ENCODE assay signal across 18 cellular contexts in the genomic region with DNA sequence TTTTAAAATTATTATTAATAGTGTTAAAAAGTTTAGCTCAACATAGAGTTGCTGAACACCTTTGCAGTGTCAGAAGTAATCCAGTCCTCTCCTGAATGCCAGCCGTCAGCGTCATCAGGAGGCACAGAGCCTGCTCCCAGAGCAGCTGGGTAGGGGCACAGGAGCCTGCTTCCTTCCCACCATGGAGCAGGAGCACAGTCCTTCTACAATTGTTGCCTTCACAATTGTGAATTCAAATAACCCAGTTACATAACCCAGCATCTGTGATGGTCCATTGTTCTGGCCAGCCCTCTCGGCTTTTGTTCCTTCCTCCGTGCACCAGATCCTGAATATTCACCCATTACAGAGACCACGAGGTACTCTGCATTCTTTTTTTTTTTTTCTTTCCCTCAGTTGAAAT.
DNase-seq lines count a peak whose midpoint lies in the region; ATAC-seq and TF ChIP-seq lines count a peak whose summit lies in the region.
"Had no signal": no experiment of that assay in that cellular context is flagged by ENCODE, and none has a peak within 500 bp of the region (broad histone marks: within the 10 kb centered on the region; RNA-seq: fewer than 3 reads in every experiment).

No MANE protein-coding gene starts in this region.

- H3K4me2 ChIP-seq in GM23338, result no peak overlapping the region
- H3K4me2 ChIP-seq: A549, BLaER1, SK-N-SH had no signal

- POLR2A ChIA-PET in RWPE1 (lab: Yijun Ruan, JAX; ENCODE audit: low non-redundant PET), result no interaction called here

- H3K9me2 ChIP-seq in GM23338 (ENCODE audit: insufficient read depth), result peaks cover 24% of the 10 kb centered on the region
- H3K9me2 ChIP-seq: SK-N-SH had no signal

- ATAC-seq in GM23338, result peak; percentile 25; the same call in 2 of the 3 replicates
- no peak for ATAC-seq in GM18867 (IDR thresholded peaks at IDR 0.05; ENCODE audit: unreplicated experiment)
- ATAC-seq: A549; CD8-positive, alpha-beta T cell had no signal

- H3K27ac ChIP-seq in GM23338 (ENCODE audit: low read depth) (0 out of 2 replicates have a peak overlapping the region, but pooled peaks have one; percentile 12), RWPE1 (no peak overlapping the region)
- H3K27ac ChIP-seq: A549, BLaER1, HL-60 had no signal

- peaks cover 22% of the 10 kb centered on the region for H3K4me1 Mint-ChIP-seq in GM23338

- H4K20me1 ChIP-seq in GM23338 (replicated peaks; ENCODE audit: insufficient read depth), result no peaks in the 10 kb centered on the region
- H4K20me1 ChIP-seq: BLaER1 had no signal

- DNase-seq in GM23338 (ENCODE audit: low spot score) (no peak), cerebellum (ENCODE audit: low spot score) (peak; percentile 41), inferior parietal cortex (ENCODE audit: extremely low spot score) (peak; percentile 64), putamen (ENCODE audit: low spot score) (peak; percentile 85), NCI-H2227 (lab: John Stamatoyannopoulos, UW; ENCODE audit: unreplicated experiment) (no peak), RWPE1 (ENCODE audit: low spot score) (no peak)
- no peak for DNase-seq in activated CD4-positive, alpha-beta T cell treated with anti-CD3 and anti-CD28 coated beads for 48 hours
- DNase-seq: CD8-positive, alpha-beta T cell; HFFc6; IMR-90; NCI-H1417 treated with DMSO at 0.1 percent for 48 hours; NCI-H187 treated with DMSO at 0.1 percent for 48 hours; SHP77 treated with DMSO at 0.1 percent for 48 hours; SK-N-SH had no signal

- H3K4me3 ChIP-seq in GM23338, result no peak overlapping the region
- H3K4me3 ChIP-seq: A549, BLaER1 had no signal

- no peaks in the 10 kb centered on the region for H3K36me3 ChIP-seq in GM23338 (ENCODE audit: insufficient read depth)
- H3K36me3 ChIP-seq: BLaER1 had no signal

- H3K27ac Mint-ChIP-seq in GM23338, result no peak overlapping the region
- H3K27ac Mint-ChIP-seq: CD8-positive, alpha-beta T cell; HFFc6 had no signal

- H3K4me3 Mint-ChIP-seq in GM23338, result no peak overlapping the region
- H3K4me3 Mint-ChIP-seq: CD8-positive, alpha-beta T cell; HFFc6 had no signal

- H3K27me3 ChIP-seq in GM23338 (ENCODE audit: insufficient read depth), result no peaks in the 10 kb centered on the region
- H3K27me3 ChIP-seq: BLaER1 had no signal

- no peaks in the 10 kb centered on the region for H3K79me2 ChIP-seq in GM23338 (replicated peaks; ENCODE audit: insufficient read depth)

- H2AFZ ChIP-seq in GM23338, result peak overlapping the region; percentile 85; the same call in 1 of the 2 replicates

- H3K36me3 Mint-ChIP-seq in GM23338 (ENCODE audit: low read depth), result no peaks in the 10 kb centered on the region
- H3K36me3 Mint-ChIP-seq: CD8-positive, alpha-beta T cell had no signal

- TF ChIP-seq CTCF in GM23338 (conservative IDR thresholded peaks at IDR 0.05; ENCODE audit: low read depth in 2 of 2), result no peak
- TF ChIP-seq CTCF in RWPE1 (conservative IDR thresholded peaks at IDR 0.05; ENCODE audit: low read depth), result no peak

- CTCF ChIA-PET in RWPE1 (lab: Yijun Ruan, JAX), result interaction anchor here (0.6 kb wide), 1 partner anchor 392 kb away, joined by 5 read pairs; no protein-coding TSS in a partner anchor

- peaks cover 2% of the 10 kb centered on the region for H3K27me3 Mint-ChIP-seq in GM23338 (ENCODE audit: insufficient read depth, low read depth, poor library complexity)

- H3K9me3 Mint-ChIP-seq in GM23338, result no peaks in the 10 kb centered on the region; the same call in 2 of the 3 replicates
- H3K9me3 Mint-ChIP-seq: CD8-positive, alpha-beta T cell; HFFc6 had no signal

- 0 out of 2 replicates have a peak, but pooled peaks cover 3% of the 10 kb centered on the region for H3F3A ChIP-seq in GM23338 (replicated peaks; ENCODE audit: low read depth)

- peaks cover 19% of the 10 kb centered on the region for H3K4me1 ChIP-seq in GM23338 (ENCODE audit: insufficient read depth)
- H3K4me1 ChIP-seq: A549, BLaER1 had no signal

TF ChIP-seq in GM23338, 12 proteins besides CTCF, POLR2A, EP300 and RAD21 (continues in another document):
- TF ChIP-seq STAT1 (IDR thresholded peaks at IDR 0.05; ENCODE audit: unreplicated experiment) (no peak), ZNF462 (CRISPR knock-in tag; IDR thresholded peaks at IDR 0.05) (no peak), POLR2AphosphoS5 (IDR thresholded peaks at IDR 0.05; ENCODE audit: low read depth) (no peak), CREB1 (CRISPR knock-in tag; IDR thresholded peaks at IDR 0.05; ENCODE audit: low read depth) (no peak), JUNB (IDR thresholded peaks at IDR 0.05; ENCODE audit: unreplicated experiment) (no peak), EZH2phosphoT487 (IDR thresholded peaks at IDR 0.05; ENCODE audit: unreplicated experiment) (no peak)

Comparison
In these comparisons a context has a peak if more than half of its experiments do, and no peak if none do; other contexts are left out.
1. DNase-seq: peak in cerebellum (single experiment), inferior parietal cortex (single experiment) and putamen (single experiment); none in GM23338 (single experiment), activated CD4-positive, alpha-beta T cell treated with anti-CD3 and anti-CD28 coated beads for 48 hours (single experiment), NCI-H2227 (single experiment) and RWPE1 (single experiment).